ENCODE assay signal across 27 cellular contexts in genomic region chr5:32320576-32320975, GRCh38.
"Had no signal": no experiment of that assay in that cellular context is flagged by ENCODE, and none has a peak within 500 bp of the region (broad histone marks: within the 10 kb centered on the region; RNA-seq: fewer than 3 reads in every experiment).

No MANE protein-coding gene starts in this region.

- H3K27me3 Mint-ChIP-seq: activated CD8-positive, alpha-beta T cell treated with anti-CD3 and anti-CD28 coated beads for 36 hours; activated naive CD4-positive, alpha-beta T cell treated with anti-CD3 and anti-CD28 coated beads, Interleukin-2, amount 50 U/mL, for 24 hours; activated T-cell treated with anti-CD3 and anti-CD28 coated beads, Interleukin-2, amount 50 U/mL, for 24 hours; central memory CD8-positive, alpha-beta T cell had no signal

- H3K27me3 ChIP-seq: ascending aorta, body of pancreas, MG63 had no signal

- H3K4me3 Mint-ChIP-seq: activated CD8-positive, alpha-beta T cell treated with anti-CD3 and anti-CD28 coated beads for 36 hours; activated naive CD4-positive, alpha-beta T cell treated with anti-CD3 and anti-CD28 coated beads, Interleukin-2, amount 50 U/mL, for 24 hours; activated T-cell treated with anti-CD3 and anti-CD28 coated beads, Interleukin-2, amount 50 U/mL, for 24 hours; activated T-helper 1 cell treated with anti-CD3 and anti-CD28 coated beads, Interleukin-12 subunit alpha, Interleukin-12 subunit beta, Interleukin-2, Interleukin-4 antibody, amounts not matched to agents 30 ng/mL and 10 ng/mL and 1 ng/mL, durations not matched to agents 14 hours and 24 hours and 36 hours; central memory CD8-positive, alpha-beta T cell; T-helper 1 cell treated with Interleukin-12 subunit alpha and Interleukin-12 subunit beta and Interleukin-4 antibody, amounts not matched to agents 30 μg/mL and 1 μg/mL, for 36 hours had no signal

- H3K4me3 ChIP-seq: ascending aorta, body of pancreas, MG63 had no signal

- H3K27ac Mint-ChIP-seq: activated CD8-positive, alpha-beta T cell treated with anti-CD3 and anti-CD28 coated beads for 36 hours; activated naive CD4-positive, alpha-beta T cell treated with anti-CD3 and anti-CD28 coated beads, Interleukin-2, amount 50 U/mL, for 24 hours; activated T-cell treated with anti-CD3 and anti-CD28 coated beads, Interleukin-2, amount 50 U/mL, for 24 hours; activated T-helper 1 cell treated with anti-CD3 and anti-CD28 coated beads, Interleukin-12 subunit alpha, Interleukin-12 subunit beta, Interleukin-2, Interleukin-4 antibody, amounts not matched to agents 30 ng/mL and 10 ng/mL and 1 ng/mL, durations not matched to agents 14 hours and 24 hours and 36 hours; T-helper 1 cell treated with Interleukin-12 subunit alpha and Interleukin-12 subunit beta and Interleukin-4 antibody, amounts not matched to agents 30 μg/mL and 1 μg/mL, for 36 hours had no signal

- H3K36me3 ChIP-seq: ascending aorta, MG63 had no signal

- DNase-seq: activated CD4-positive, alpha-beta T cell treated with anti-CD3 and anti-CD28 coated beads for 4 hours; activated CD8-positive, alpha-beta T cell treated with anti-CD3 and anti-CD28 coated beads for 36 hours; activated effector memory CD4-positive, alpha-beta T cell treated with Interleukin-2 at 50 U/mL for 16 hours; activated naive CD4-positive, alpha-beta T cell; activated T-cell treated with anti-CD3 and anti-CD28 coated beads, Interleukin-2, amount 50 U/mL, for 24 hours; body of pancreas; MG63; MV-4-11; NCI-H1092 treated with DMSO at 0.1 percent for 48 hours; NCI-H1436; NCI-H1694 treated with DMSO at 0.1 percent for 48 hours; NCI-H2029 treated with DMSO at 0.1 percent for 48 hours; NCI-H345; NCI-H510A; NCI-H526 treated with DMSO at 0.1 percent for 48 hours; NCI-H82; OCI-M1; SHP77 treated with DMSO at 0.1 percent for 48 hours had no signal

- ATAC-seq: activated CD4-positive, CD25-positive, alpha-beta regulatory T cell treated with anti-CD3 and anti-CD28 coated beads, Interleukin-2, amount 50 U/mL, for 24 hours; activated CD8-positive, alpha-beta T cell treated with anti-CD3 and anti-CD28 coated beads for 36 hours; body of pancreas; Panc1 had no signal

- H3K9me3 ChIP-seq: ascending aorta, body of pancreas, MG63 had no signal

- H3K27ac ChIP-seq: ascending aorta, body of pancreas, RWPE1 had no signal

- FAIRE-seq: bronchial epithelial cell had no signal

- H3K4me1 ChIP-seq: ascending aorta had no signal

- H3K4me1 Mint-ChIP-seq: activated naive CD4-positive, alpha-beta T cell treated with anti-CD3 and anti-CD28 coated beads, Interleukin-2, amount 50 U/mL, for 24 hours; central memory CD8-positive, alpha-beta T cell had no signal
